Comparison of ENCODE assay signal across 13 cellular contexts in genomic region chr21:26177741-26178452, GRCh38. TPM values are rescaled to one million over a fixed set of nuclear protein-coding genes. Genes with fewer than 3 reads are reported as not detected.
DNase-seq lines count a peak whose midpoint lies in the region; ATAC-seq lines count a peak whose summit lies in the region.
"Had no signal": no experiment of that assay in that cellular context is flagged by ENCODE, and none has a peak within 500 bp of the region (broad histone marks: within the 10 kb centered on the region; RNA-seq: fewer than 3 reads in every experiment).

No MANE protein-coding gene starts in this region.

- peak; percentile 18 for DNase-seq in NCI-H526 treated with DMSO at 0.1 percent for 48 hours (lab: John Stamatoyannopoulos, UW)
- no peak for DNase-seq in activated T-cell treated with anti-CD3 and anti-CD28 coated beads, Interleukin-2, amount 50 U/mL, for 48 hours
- DNase-seq in T-helper 17 cell = no peak
- DNase-seq in ACHN = no peak
- DNase-seq: effector memory CD4-positive, alpha-beta T cell; mesendoderm; NCI-H1694 had no signal

- H3K4me3 Mint-ChIP-seq in stimulated activated memory B cell treated with anti-CD40 and anti-IgM and Interleukin-4, amounts not matched to agents 10 μg/mL and 1 μg/mL and 100 μg/mL, for 72 hours = peak overlapping the region; percentile 12
- no peak overlapping the region for H3K4me3 Mint-ChIP-seq in T-helper 17 cell

- in situ Hi-C loops in ACHN (cut with HindIII; ENCODE audit: low pct_ligation_motif_present, low pct_unique_long_range_greater_than_20kb, low sequenced_read_pairs) = no loop called here

- ATAC-seq in GM19043 (IDR thresholded peaks at IDR 0.05; ENCODE audit: low read depth, unreplicated experiment) (peak; percentile 73), HG02852 (IDR thresholded peaks at IDR 0.05; ENCODE audit: unreplicated experiment) (peak; percentile 75), T-helper 17 cell (no peak)
- ATAC-seq in stimulated activated memory B cell treated with anti-CD40 and anti-IgM and Interleukin-4, amounts not matched to agents 10 μg/mL and 1 μg/mL and 100 μg/mL, for 72 hours = peak; percentile 65
- ATAC-seq: HCT116 had no signal

- H3K9me3 ChIP-seq in T-helper 17 cell (ENCODE audit: control insufficient read depth, low read length, poor library complexity, severe bottlenecking) = no peaks in the 10 kb centered on the region
- H3K9me3 ChIP-seq: ovary, suprapubic skin had no signal

- no peak overlapping the region for H3K27ac Mint-ChIP-seq in stimulated activated memory B cell treated with anti-CD40 and anti-IgM and Interleukin-4, amounts not matched to agents 10 μg/mL and 1 μg/mL and 100 μg/mL, for 72 hours
- no peak overlapping the region for H3K27ac Mint-ChIP-seq in T-helper 17 cell

- H3K9me3 Mint-ChIP-seq in stimulated activated memory B cell treated with anti-CD40 and anti-IgM and Interleukin-4, amounts not matched to agents 10 μg/mL and 1 μg/mL and 100 μg/mL, for 72 hours = no peaks in the 10 kb centered on the region

- H3K27me3 Mint-ChIP-seq in stimulated activated memory B cell treated with anti-CD40 and anti-IgM and Interleukin-4, amounts not matched to agents 10 μg/mL and 1 μg/mL and 100 μg/mL, for 72 hours = peaks cover 29% of the 10 kb centered on the region
- peaks cover 23% of the 10 kb centered on the region for H3K27me3 Mint-ChIP-seq in T-helper 17 cell

- H3K4me1 Mint-ChIP-seq in stimulated activated memory B cell treated with anti-CD40 and anti-IgM and Interleukin-4, amounts not matched to agents 10 μg/mL and 1 μg/mL and 100 μg/mL, for 72 hours = peaks cover 11% of the 10 kb centered on the region
- H3K4me1 Mint-ChIP-seq in T-helper 17 cell = peaks cover 2% of the 10 kb centered on the region

- H3K36me3 Mint-ChIP-seq in stimulated activated memory B cell treated with anti-CD40 and anti-IgM and Interleukin-4, amounts not matched to agents 10 μg/mL and 1 μg/mL and 100 μg/mL, for 72 hours = no peaks in the 10 kb centered on the region
- peaks cover 2% of the 10 kb centered on the region for H3K36me3 Mint-ChIP-seq in T-helper 17 cell (ENCODE audit: low read depth)

RNA-seq across cellular contexts. Expression of gene APP, which starts 7.3 kb away (rescaled TPM):
- 10 to 100 TPM; 42.0 to 87.9 TPM for total RNA-seq in T-helper 17 cell
